16 cellular contexts compared by ENCODE assay signal in the genomic region with DNA sequence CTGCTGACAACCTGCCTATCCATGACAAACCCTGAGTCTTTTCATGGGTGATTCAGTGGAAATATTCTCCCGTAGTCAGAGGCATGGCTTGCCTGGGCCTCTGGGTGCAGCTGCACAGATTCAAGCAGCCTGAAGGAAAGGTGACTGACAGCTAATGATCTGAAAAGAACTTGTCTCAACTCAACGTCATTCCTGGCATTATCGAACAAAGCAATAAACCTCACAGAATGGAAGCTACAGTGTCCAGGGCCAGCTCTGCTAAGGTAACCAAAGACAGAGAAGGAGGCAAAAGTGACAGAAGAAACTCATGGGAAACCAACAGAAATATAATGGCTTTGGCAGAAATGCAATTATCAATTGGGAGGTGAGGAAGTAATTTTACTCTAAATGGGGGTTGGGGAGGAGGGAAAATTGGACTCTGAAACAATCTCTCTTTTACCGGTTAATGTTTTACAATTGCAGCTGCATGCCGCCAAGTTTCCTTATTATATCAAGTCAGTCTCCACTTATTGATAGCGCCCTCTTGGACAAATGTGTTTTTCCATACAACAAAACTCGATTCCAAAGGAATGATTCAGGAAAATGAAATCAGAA. TPM values are rescaled to one million over a fixed set of nuclear protein-coding genes. Genes with fewer than 3 reads are reported as not detected.
A peak's percentile ranks its signal among the peaks of the same experiment; 100 is the strongest.
DNase-seq lines count a peak whose midpoint lies in the region; ATAC-seq, FAIRE-seq and TF ChIP-seq lines count a peak whose summit lies in the region.
"Had no signal": no experiment of that assay in that cellular context is flagged by ENCODE, and none has a peak within 500 bp of the region (broad histone marks: within the 10 kb centered on the region; RNA-seq: fewer than 3 reads in every experiment).

No MANE protein-coding gene starts in this region.

- ATAC-seq in HG02981 (IDR thresholded peaks at IDR 0.05; ENCODE audit: unreplicated experiment), result no peak
- ATAC-seq: upper lobe of right lung had no signal

- H3K27me3 ChIP-seq in ACC112 (ENCODE audit: insufficient read depth, low read length) (no peaks in the 10 kb centered on the region), keratinocyte (ENCODE audit: control insufficient read depth, extremely low read depth, insufficient read depth, low read length) (no peaks in the 10 kb centered on the region), osteoblast (ENCODE audit: insufficient read depth, low read length) (no peaks in the 10 kb centered on the region)
- H3K27me3 ChIP-seq: upper lobe of right lung had no signal

- TF ChIP-seq CTCF in RWPE1 (conservative IDR thresholded peaks at IDR 0.05; ENCODE audit: low read depth) (no peak), keratinocyte (optimal IDR thresholded peaks at IDR 0.05 in 1 of 3, IDR thresholded peaks at IDR 0.05 in 1 of 3, conservative IDR thresholded peaks at IDR 0.05 in 1 of 3; ENCODE audit: extremely low read depth in 1 of 3, insufficient read depth in 2 of 3, low read length in 3 of 3) (no peak), osteoblast (IDR thresholded peaks at IDR 0.05; ENCODE audit: extremely low read depth, low read depth, low read length) (no peak)

- no peaks in the 10 kb centered on the region for H3K9me3 ChIP-seq in keratinocyte (ENCODE audit: control insufficient read depth, low read depth, low read length)
- no peaks in the 10 kb centered on the region for H3K9me3 ChIP-seq in osteoblast (ENCODE audit: low read depth, low read length)
- H3K9me3 ChIP-seq: upper lobe of right lung had no signal

- H3K27ac ChIP-seq in ACC112 (ENCODE audit: low read depth, low read length), result peak overlapping the region; percentile 38
- no peak overlapping the region for H3K27ac ChIP-seq in RWPE1
- H3K27ac ChIP-seq in keratinocyte (ENCODE audit: control insufficient read depth, insufficient read depth, low read length), result peak overlapping the region; percentile 36
- peak overlapping the region; percentile 99 for H3K27ac ChIP-seq in osteoblast (ENCODE audit: low read depth, low read length)

- DNase-seq in RWPE1 (ENCODE audit: low spot score) (peak; percentile 46), keratinocyte (ENCODE audit: low read depth, low spot score) (no peak), osteoblast (ENCODE audit: insufficient read length, low spot score, missing footprints) (peak; percentile 68), NCI-H345 (lab: John Stamatoyannopoulos, UW) (no peak), RPMI8226 (no peak)
- no peak for DNase-seq in activated CD8-positive, alpha-beta memory T cell treated with anti-CD3 and anti-CD28 coated beads for 24 hours
- DNase-seq: activated CD4-positive, CD25-positive, alpha-beta regulatory T cell; activated CD8-positive, alpha-beta memory T cell treated with anti-CD3 and anti-CD28 coated beads, Interleukin-2, amount 50 U/mL, for 48 hours; AML-193; DMS79; NCI-H2029 treated with DMSO at 0.1 percent for 48 hours; NK-92 treated with Interleukin-12 subunit alpha and Interleukin-12 subunit beta, amount 100 ng/mL, for 24 hours; upper lobe of right lung had no signal

- peak overlapping the region; percentile 26 for H3K4me2 ChIP-seq in keratinocyte (ENCODE audit: control insufficient read depth, extremely low read depth, insufficient read depth, low read depth, low read length)
- peak overlapping the region; percentile 10 for H3K4me2 ChIP-seq in osteoblast (ENCODE audit: insufficient read depth, low read length)

- peak; percentile 92 for FAIRE-seq in keratinocyte (lab: Jason Lieb, UNC)
- FAIRE-seq: colon had no signal

- H3K4me3 ChIP-seq in ACC112 (ENCODE audit: low read depth, low read length) (0 out of 2 replicates have a peak overlapping the region, but pooled peaks have one; percentile 17), keratinocyte (ENCODE audit: control insufficient read depth in 2 of 3, extremely low read depth in 1 of 3, insufficient read depth in 2 of 3, low read depth in 1 of 3, low read length in 3 of 3) (no peak overlapping the region), osteoblast (ENCODE audit: insufficient read depth, low read length) (no peak overlapping the region)
- H3K4me3 ChIP-seq: upper lobe of right lung had no signal

- peaks cover 44% of the 10 kb centered on the region for H3K36me3 ChIP-seq in ACC112 (ENCODE audit: insufficient read depth, low read length)
- peaks cover 4 to 5% of the 10 kb centered on the region in 2 experiments for H3K36me3 ChIP-seq in keratinocyte (ENCODE audit: control insufficient read depth in 2 of 2, extremely low read depth in 1 of 2, insufficient read depth in 2 of 2, low read length in 2 of 2)
- peaks cover 50% of the 10 kb centered on the region for H3K36me3 ChIP-seq in osteoblast (ENCODE audit: insufficient read depth, low read length)
- H3K36me3 ChIP-seq: upper lobe of right lung had no signal

- no peak overlapping the region for H2AFZ ChIP-seq in ACC112 (ENCODE audit: low read length, unreplicated experiment)
- H2AFZ ChIP-seq in keratinocyte (ENCODE audit: control insufficient read depth, low read length), result no peak overlapping the region
- H2AFZ ChIP-seq in osteoblast (ENCODE audit: low read length), result no peak overlapping the region

- H3K9ac ChIP-seq in keratinocyte (ENCODE audit: control insufficient read depth, extremely low read depth, insufficient read depth, low read length), result no peak overlapping the region

- H4K20me1 ChIP-seq in keratinocyte (ENCODE audit: control insufficient read depth, extremely low read depth, insufficient read depth, low read length) (no peaks in the 10 kb centered on the region), osteoblast (ENCODE audit: insufficient read depth, low read length) (peaks cover 5% of the 10 kb centered on the region)

- dilution Hi-C loops in keratinocyte (cut with MboI; ENCODE audit: extremely low pct_ligation_motif_present, low sequenced_read_pairs), result no loop called here

- no peaks in the 10 kb centered on the region for H3K9me1 ChIP-seq in keratinocyte (ENCODE audit: control insufficient read depth, extremely low read depth, insufficient read depth, low read length)

- H3K4me1 ChIP-seq in ACC112 (ENCODE audit: control insufficient read depth, insufficient read depth, low read length, unreplicated experiment) (peaks cover 82% of the 10 kb centered on the region), keratinocyte (ENCODE audit: control insufficient read depth, extremely low read depth, insufficient read depth, low read length) (peaks cover 35% of the 10 kb centered on the region), osteoblast (ENCODE audit: insufficient read depth, low read length) (peaks cover 75% of the 10 kb centered on the region)

- H3K79me2 ChIP-seq in ACC112 (ENCODE audit: control insufficient read depth, insufficient read depth, low read length, unreplicated experiment) (peaks cover 99% of the 10 kb centered on the region), keratinocyte (ENCODE audit: control insufficient read depth, insufficient read depth, low read length) (peaks cover 81% of the 10 kb centered on the region), osteoblast (ENCODE audit: insufficient read depth, low read length) (peaks cover 96% of the 10 kb centered on the region)

- POLR2A ChIA-PET in RWPE1 (lab: Yijun Ruan, JAX; ENCODE audit: low non-redundant PET), result interaction anchor here (1.1 kb wide), 1 partner anchor 13 kb away, joined by 3 read pairs; a partner anchor contains a TSS

- CTCF ChIA-PET in RWPE1 (lab: Yijun Ruan, JAX), result interaction anchor here (0.9 kb wide), 1 partner anchor 13 kb away, joined by 5 read pairs; no protein-coding TSS in a partner anchor

RNA-seq across cellular contexts. Expression of a gene that starts 12.9 kb away (rescaled TPM):
- polyA plus RNA-seq in keratinocyte, result 7.9 to 11.9 TPM (median 8.1 TPM) in 3 replicates
- 6.5 TPM for polyA plus RNA-seq in keratinocyte (2011; ENCODE audit: low read depth)
- 4.4 and 6.3 TPM in 2 replicates for polyA plus RNA-seq in keratinocyte (2011; cell fraction: cytosol; rRNA removed)
- polyA plus RNA-seq in keratinocyte (2011; cell fraction: nucleus; rRNA removed), result 20.6 and 22.2 TPM in 2 replicates
- polyA plus RNA-seq in keratinocyte (2012; ENCODE audit: low replicate concordance), result 4.0 and 8.4 TPM in 2 replicates
- 18.5 to 45.9 TPM (median 34.2 TPM) in 3 replicates for polyA minus RNA-seq in keratinocyte
- 5.2 TPM for polyA minus RNA-seq in keratinocyte (2011; cell fraction: cytosol; rRNA and poly(A)+ RNA removed)
- polyA minus RNA-seq in keratinocyte (2011; cell fraction: nucleus; rRNA and poly(A)+ RNA removed), result 69.0 and 118 TPM in 2 replicates
- total RNA-seq in osteoblast, result 28.2 and 28.3 TPM in 2 replicates

Comparison
In these comparisons a context has a peak if more than half of its experiments do, and no peak if none do; other contexts are left out.
1. DNase-seq: peak in RWPE1 (single experiment) and osteoblast (single experiment); none in keratinocyte (single experiment), NCI-H345 (single experiment), activated CD8-positive, alpha-beta memory T cell treated with anti-CD3 and anti-CD28 coated beads for 24 hours (single experiment) and RPMI8226 (single experiment).